Comparison of ENCODE assay signal across 1 cellular context in the genomic region with DNA sequence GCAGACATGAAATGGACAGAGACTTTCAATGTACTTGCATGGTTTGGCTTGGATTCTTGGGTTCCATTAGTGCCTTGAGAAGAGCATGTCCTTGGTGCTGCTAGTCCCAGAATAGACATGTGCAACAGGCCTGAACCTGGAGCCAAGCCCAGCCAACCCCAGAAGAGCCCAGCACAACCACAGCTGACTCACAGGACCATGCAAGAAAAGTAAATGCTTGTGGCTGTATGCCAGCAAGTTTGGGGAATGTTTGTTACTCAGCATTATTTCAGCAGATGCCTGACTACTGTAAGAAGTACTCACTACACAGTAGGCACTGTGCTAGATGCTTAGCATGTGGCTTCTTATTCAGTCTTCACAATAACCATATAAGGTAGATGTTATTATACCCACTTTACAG.
TF ChIP-seq lines count a peak whose summit lies in the region.

No MANE protein-coding gene starts in this region.

TF ChIP-seq in HepG2, 621 proteins besides CTCF, POLR2A, EP300 and RAD21:
- TF ChIP-seq TCF12 (IDR thresholded peaks at IDR 0.05) (no peak), TCF12 (CRISPR knock-in tag; IDR thresholded peaks at IDR 0.05) (no peak), SSRP1 (CRISPR knock-in tag; IDR thresholded peaks at IDR 0.05) (no peak), RBAK (CRISPR knock-in tag; IDR thresholded peaks at IDR 0.05) (peak; percentile 86; the same call in 1 of the 2 replicates)
